ENCODE assay signal across 1 cellular context in the genomic region with DNA sequence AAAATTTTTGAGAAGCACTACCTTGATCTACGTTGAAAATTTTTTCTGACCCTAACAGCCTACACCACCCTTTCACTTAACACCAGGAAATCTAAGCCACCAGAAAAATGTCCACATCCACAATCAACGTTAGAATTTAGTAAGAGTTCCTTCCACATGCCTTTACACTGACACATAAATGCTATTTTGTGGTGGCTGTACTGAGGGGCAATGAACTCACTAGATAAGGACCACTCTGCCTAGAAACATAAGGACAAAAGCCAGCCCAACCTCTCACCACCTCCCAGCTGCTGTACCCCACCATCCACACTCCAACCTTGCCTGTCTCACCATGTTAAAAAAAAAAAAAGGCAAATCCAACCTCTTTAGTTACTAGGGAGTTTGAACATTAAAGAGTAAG.
TF ChIP-seq lines count a peak whose summit lies in the region.

No MANE protein-coding gene starts in this region.

TF ChIP-seq in GM23338, 12 proteins besides CTCF, POLR2A, EP300 and RAD21 (continued from another document):
- TF ChIP-seq, protein P1, sequence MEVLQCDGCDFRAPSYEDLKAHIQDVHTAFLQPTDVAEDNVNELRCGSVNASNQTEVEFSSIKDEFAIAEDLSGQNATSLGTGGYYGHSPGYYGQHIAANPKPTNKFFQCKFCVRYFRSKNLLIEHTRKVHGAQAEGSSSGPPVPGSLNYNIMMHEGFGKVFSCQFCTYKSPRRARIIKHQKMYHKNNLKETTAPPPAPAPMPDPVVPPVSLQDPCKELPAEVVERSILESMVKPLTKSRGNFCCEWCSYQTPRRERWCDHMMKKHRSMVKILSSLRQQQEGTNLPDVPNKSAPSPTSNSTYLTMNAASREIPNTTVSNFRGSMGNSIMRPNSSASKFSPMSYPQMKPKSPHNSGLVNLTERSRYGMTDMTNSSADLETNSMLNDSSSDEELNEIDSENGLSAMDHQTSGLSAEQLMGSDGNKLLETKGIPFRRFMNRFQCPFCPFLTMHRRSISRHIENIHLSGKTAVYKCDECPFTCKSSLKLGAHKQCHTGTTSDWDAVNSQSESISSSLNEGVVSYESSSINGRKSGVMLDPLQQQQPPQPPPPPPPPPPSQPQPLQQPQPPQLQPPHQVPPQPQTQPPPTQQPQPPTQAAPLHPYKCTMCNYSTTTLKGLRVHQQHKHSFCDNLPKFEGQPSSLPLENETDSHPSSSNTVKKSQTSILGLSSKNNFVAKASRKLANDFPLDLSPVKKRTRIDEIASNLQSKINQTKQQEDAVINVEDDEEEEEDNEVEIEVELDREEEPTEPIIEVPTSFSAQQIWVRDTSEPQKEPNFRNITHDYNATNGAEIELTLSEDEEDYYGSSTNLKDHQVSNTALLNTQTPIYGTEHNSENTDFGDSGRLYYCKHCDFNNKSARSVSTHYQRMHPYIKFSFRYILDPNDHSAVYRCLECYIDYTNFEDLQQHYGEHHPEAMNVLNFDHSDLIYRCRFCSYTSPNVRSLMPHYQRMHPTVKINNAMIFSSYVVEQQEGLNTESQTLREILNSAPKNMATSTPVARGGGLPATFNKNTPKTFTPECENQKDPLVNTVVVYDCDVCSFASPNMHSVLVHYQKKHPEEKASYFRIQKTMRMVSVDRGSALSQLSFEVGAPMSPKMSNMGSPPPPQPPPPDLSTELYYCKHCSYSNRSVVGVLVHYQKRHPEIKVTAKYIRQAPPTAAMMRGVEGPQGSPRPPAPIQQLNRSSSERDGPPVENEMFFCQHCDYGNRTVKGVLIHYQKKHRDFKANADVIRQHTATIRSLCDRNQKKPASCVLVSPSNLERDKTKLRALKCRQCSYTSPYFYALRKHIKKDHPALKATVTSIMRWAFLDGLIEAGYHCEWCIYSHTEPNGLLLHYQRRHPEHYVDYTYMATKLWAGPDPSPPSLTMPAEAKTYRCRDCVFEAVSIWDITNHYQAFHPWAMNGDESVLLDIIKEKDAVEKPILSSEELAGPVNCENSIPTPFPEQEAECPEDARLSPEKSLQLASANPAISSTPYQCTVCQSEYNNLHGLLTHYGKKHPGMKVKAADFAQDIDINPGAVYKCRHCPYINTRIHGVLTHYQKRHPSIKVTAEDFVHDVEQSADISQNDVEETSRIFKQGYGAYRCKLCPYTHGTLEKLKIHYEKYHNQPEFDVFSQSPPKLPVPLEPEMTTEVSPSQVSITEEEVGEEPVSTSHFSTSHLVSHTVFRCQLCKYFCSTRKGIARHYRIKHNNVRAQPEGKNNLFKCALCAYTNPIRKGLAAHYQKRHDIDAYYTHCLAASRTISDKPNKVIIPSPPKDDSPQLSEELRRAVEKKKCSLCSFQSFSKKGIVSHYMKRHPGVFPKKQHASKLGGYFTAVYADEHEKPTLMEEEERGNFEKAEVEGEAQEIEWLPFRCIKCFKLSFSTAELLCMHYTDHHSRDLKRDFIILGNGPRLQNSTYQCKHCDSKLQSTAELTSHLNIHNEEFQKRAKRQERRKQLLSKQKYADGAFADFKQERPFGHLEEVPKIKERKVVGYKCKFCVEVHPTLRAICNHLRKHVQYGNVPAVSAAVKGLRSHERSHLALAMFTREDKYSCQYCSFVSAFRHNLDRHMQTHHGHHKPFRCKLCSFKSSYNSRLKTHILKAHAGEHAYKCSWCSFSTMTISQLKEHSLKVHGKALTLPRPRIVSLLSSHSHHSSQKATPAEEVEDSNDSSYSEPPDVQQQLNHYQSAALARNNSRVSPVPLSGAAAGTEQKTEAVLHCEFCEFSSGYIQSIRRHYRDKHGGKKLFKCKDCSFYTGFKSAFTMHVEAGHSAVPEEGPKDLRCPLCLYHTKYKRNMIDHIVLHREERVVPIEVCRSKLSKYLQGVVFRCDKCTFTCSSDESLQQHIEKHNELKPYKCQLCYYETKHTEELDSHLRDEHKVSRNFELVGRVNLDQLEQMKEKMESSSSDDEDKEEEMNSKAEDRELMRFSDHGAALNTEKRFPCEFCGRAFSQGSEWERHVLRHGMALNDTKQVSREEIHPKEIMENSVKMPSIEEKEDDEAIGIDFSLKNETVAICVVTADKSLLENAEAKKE (CRISPR knock-in tag; IDR thresholded peaks at IDR 0.05), result no peak
- TF ChIP-seq, protein P2, sequence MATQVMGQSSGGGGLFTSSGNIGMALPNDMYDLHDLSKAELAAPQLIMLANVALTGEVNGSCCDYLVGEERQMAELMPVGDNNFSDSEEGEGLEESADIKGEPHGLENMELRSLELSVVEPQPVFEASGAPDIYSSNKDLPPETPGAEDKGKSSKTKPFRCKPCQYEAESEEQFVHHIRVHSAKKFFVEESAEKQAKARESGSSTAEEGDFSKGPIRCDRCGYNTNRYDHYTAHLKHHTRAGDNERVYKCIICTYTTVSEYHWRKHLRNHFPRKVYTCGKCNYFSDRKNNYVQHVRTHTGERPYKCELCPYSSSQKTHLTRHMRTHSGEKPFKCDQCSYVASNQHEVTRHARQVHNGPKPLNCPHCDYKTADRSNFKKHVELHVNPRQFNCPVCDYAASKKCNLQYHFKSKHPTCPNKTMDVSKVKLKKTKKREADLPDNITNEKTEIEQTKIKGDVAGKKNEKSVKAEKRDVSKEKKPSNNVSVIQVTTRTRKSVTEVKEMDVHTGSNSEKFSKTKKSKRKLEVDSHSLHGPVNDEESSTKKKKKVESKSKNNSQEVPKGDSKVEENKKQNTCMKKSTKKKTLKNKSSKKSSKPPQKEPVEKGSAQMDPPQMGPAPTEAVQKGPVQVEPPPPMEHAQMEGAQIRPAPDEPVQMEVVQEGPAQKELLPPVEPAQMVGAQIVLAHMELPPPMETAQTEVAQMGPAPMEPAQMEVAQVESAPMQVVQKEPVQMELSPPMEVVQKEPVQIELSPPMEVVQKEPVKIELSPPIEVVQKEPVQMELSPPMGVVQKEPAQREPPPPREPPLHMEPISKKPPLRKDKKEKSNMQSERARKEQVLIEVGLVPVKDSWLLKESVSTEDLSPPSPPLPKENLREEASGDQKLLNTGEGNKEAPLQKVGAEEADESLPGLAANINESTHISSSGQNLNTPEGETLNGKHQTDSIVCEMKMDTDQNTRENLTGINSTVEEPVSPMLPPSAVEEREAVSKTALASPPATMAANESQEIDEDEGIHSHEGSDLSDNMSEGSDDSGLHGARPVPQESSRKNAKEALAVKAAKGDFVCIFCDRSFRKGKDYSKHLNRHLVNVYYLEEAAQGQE (IDR thresholded peaks at IDR 0.05; ENCODE audit: unreplicated experiment), result no peak
- TF ChIP-seq ZNF331 (CRISPR knock-in tag; IDR thresholded peaks at IDR 0.05; ENCODE audit: low read depth) (no peak), EZH2phosphoT487 (IDR thresholded peaks at IDR 0.05; ENCODE audit: unreplicated experiment) (no peak), EZH2 (IDR thresholded peaks at IDR 0.05; ENCODE audit: low read depth, unreplicated experiment) (no peak), CREB1 (CRISPR knock-in tag; IDR thresholded peaks at IDR 0.05; ENCODE audit: low read depth) (no peak)
- TF ChIP-seq, protein P3, sequence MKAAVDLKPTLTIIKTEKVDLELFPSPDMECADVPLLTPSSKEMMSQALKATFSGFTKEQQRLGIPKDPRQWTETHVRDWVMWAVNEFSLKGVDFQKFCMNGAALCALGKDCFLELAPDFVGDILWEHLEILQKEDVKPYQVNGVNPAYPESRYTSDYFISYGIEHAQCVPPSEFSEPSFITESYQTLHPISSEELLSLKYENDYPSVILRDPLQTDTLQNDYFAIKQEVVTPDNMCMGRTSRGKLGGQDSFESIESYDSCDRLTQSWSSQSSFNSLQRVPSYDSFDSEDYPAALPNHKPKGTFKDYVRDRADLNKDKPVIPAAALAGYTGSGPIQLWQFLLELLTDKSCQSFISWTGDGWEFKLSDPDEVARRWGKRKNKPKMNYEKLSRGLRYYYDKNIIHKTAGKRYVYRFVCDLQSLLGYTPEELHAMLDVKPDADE (IDR thresholded peaks at IDR 0.05), result no peak
